In genomic region chrX:30296408-30297254, GRCh38 we compare ENCODE assay signal across 21 cellular contexts. TPM values are rescaled to one million over a fixed set of nuclear protein-coding genes. Genes with fewer than 3 reads are reported as not detected.
DNase-seq lines count a peak whose midpoint lies in the region; ATAC-seq, FAIRE-seq and TF ChIP-seq lines count a peak whose summit lies in the region.
"Had no signal": no experiment of that assay in that cellular context is flagged by ENCODE, and none has a peak within 500 bp of the region (broad histone marks: within the 10 kb centered on the region; RNA-seq: fewer than 3 reads in every experiment).

No MANE protein-coding gene starts in this region.

- SMC1A ChIA-PET in GM12878 (lab: Charles Lee; ENCODE audit: uncharacterized antibody, unreplicated experiment): no interaction called here

- TF ChIP-seq EP300 in GM12878 (IDR thresholded peaks at IDR 0.05; ENCODE audit: borderline replicate concordance in 1 of 2, control insufficient read depth in 1 of 2, low read depth in 2 of 2, low read length in 2 of 2): no peak

- no peaks in the 10 kb centered on the region for H4K20me1 ChIP-seq in GM12878 (ENCODE audit: control insufficient read depth, insufficient read depth)
- H4K20me1 ChIP-seq: BLaER1 had no signal

- TF ChIP-seq POLR2A in GM12878 (IDR thresholded peaks at IDR 0.05; ENCODE audit: low read depth, low read length): no peak

- H3K36me3 Mint-ChIP-seq in CD8-positive, alpha-beta T cell: no peaks in the 10 kb centered on the region
- H3K36me3 Mint-ChIP-seq: CD8-positive, alpha-beta memory T cell had no signal

- CTCF ChIA-PET in GM12878 (lab: Yijun Ruan, JAX): no interaction called here
- CTCF ChIA-PET in CD8-positive, alpha-beta T cell (lab: Charles Lee): no interaction called here

- no peak for TF ChIP-seq CTCF in GM12865 (IDR thresholded peaks at IDR 0.05; ENCODE audit: insufficient read depth, low read depth, low read length, missing control alignments)
- no peak for TF ChIP-seq CTCF in GM12878 (IDR thresholded peaks at IDR 0.05 in 2 of 3, conservative IDR thresholded peaks at IDR 0.05 in 1 of 3; ENCODE audit: control insufficient read depth in 2 of 3, extremely low read depth in 1 of 3, insufficient read depth in 1 of 3, low read depth in 3 of 3, low read length in 3 of 3)
- no peak for TF ChIP-seq CTCF in CD8-positive, alpha-beta T cell (IDR thresholded peaks at IDR 0.05)
- TF ChIP-seq CTCF in right atrium auricular region (IDR thresholded peaks at IDR 0.05): no peak

- no peaks in the 10 kb centered on the region for H3K9me3 Mint-ChIP-seq in CD8-positive, alpha-beta T cell
- H3K9me3 Mint-ChIP-seq: HFFc6 had no signal

- H3K27me3 ChIP-seq in GM12878 (replicated peaks in 1 of 2; ENCODE audit: control insufficient read depth in 2 of 2, insufficient read depth in 2 of 2, low read length in 1 of 2) (no peaks in the 10 kb centered on the region; a peak in 1 of 4 replicates), right atrium auricular region (no peaks in the 10 kb centered on the region)
- no peaks in the 10 kb centered on the region for H3K27me3 ChIP-seq in CD8-positive, alpha-beta T cell (ENCODE audit: insufficient read depth, low read length)
- H3K27me3 ChIP-seq: BLaER1 had no signal

- no peak overlapping the region for H2AFZ ChIP-seq in GM12878 (ENCODE audit: control insufficient read depth, low read depth, low read length)

- H3K4me3 ChIP-seq in GM12865 (ENCODE audit: low read depth, low read length) (no peak overlapping the region), GM12878 (no peak overlapping the region), right atrium auricular region (no peak overlapping the region)
- no peak overlapping the region for H3K4me3 ChIP-seq in CD8-positive, alpha-beta T cell (ENCODE audit: low read depth, low read length)
- H3K4me3 ChIP-seq: BLaER1 had no signal

- peak; percentile 70 for ATAC-seq in GM21717 (IDR thresholded peaks at IDR 0.05; ENCODE audit: unreplicated experiment)
- peak; percentile 48 for ATAC-seq in HG03565 (IDR thresholded peaks at IDR 0.05; ENCODE audit: unreplicated experiment)
- ATAC-seq in GM12878: peak; percentile 55
- ATAC-seq in GM18858 (IDR thresholded peaks at IDR 0.05; ENCODE audit: unreplicated experiment): no peak
- no peak for ATAC-seq in CD8-positive, alpha-beta T cell
- ATAC-seq: HepG2, Right ventricle myocardium inferior had no signal

- no peak overlapping the region for H3K27ac Mint-ChIP-seq in CD8-positive, alpha-beta T cell
- H3K27ac Mint-ChIP-seq: CD8-positive, alpha-beta memory T cell; HFFc6 had no signal

- no peaks in the 10 kb centered on the region for H3K79me2 ChIP-seq in GM12878 (ENCODE audit: control insufficient read depth, insufficient read depth, low read length)

- FAIRE-seq in GM12878 (lab: Jason Lieb, UNC): no peak
- FAIRE-seq: HepG2 had no signal

- intact Hi-C loops in GM12878 (cut with micrococcal nuclease; ENCODE audit: unreplicated experiment): no loop called here
- intact Hi-C loops in CD8-positive, alpha-beta T cell (cut with DNase I, micrococcal nuclease): no loop called here

- 14% methylated on average over 5 of the region's 5 CpGs for WGBS in GM12878 (ENCODE audit: insufficient coverage, insufficient replicate concordance, low lambda C conversion rate, missing lambda C conversion rate)

- H3K27ac ChIP-seq in GM12878 (ENCODE audit: control insufficient read depth, insufficient read depth) (no peak overlapping the region), right atrium auricular region (no peak overlapping the region)
- no peak overlapping the region for H3K27ac ChIP-seq in CD8-positive, alpha-beta T cell (ENCODE audit: low read depth, low read length)
- H3K27ac ChIP-seq: BLaER1 had no signal

- no TSS peak for BruUV-seq in GM12878 (replicated peaks; lab: Mats Ljungman, UMichigan)

- no peaks in the 10 kb centered on the region for H3K4me1 Mint-ChIP-seq in CD8-positive, alpha-beta T cell (ENCODE audit: low read depth)
- H3K4me1 Mint-ChIP-seq: CD8-positive, alpha-beta memory T cell had no signal

- H3K36me3 ChIP-seq in GM12878 (ENCODE audit: control insufficient read depth in 2 of 2, insufficient read depth in 2 of 2, low read length in 1 of 2) (no peaks in the 10 kb centered on the region), right atrium auricular region (no peaks in the 10 kb centered on the region)
- H3K36me3 ChIP-seq in CD8-positive, alpha-beta T cell (ENCODE audit: insufficient read depth, low read length): no peaks in the 10 kb centered on the region
- H3K36me3 ChIP-seq: BLaER1 had no signal

- H3K4me3 Mint-ChIP-seq in CD8-positive, alpha-beta T cell: no peak overlapping the region
- H3K4me3 Mint-ChIP-seq: CD8-positive, alpha-beta memory T cell; HFFc6 had no signal

- TF ChIP-seq RAD21 in GM12878 (IDR thresholded peaks at IDR 0.05; ENCODE audit: insufficient read depth, low read depth, low read length): no peak

- POLR2A ChIA-PET in GM12878 (lab: Charles Lee): no interaction called here
- POLR2A ChIA-PET in CD8-positive, alpha-beta T cell (lab: Charles Lee): no interaction called here

- no peaks in the 10 kb centered on the region for H3K4me1 ChIP-seq in GM12878 (ENCODE audit: control insufficient read depth, insufficient read depth, low read length)
- H3K4me1 ChIP-seq in CD8-positive, alpha-beta T cell (ENCODE audit: insufficient read depth, low read length): no peaks in the 10 kb centered on the region
- no peaks in the 10 kb centered on the region for H3K4me1 ChIP-seq in right atrium auricular region
- H3K4me1 ChIP-seq: BLaER1 had no signal

- H3K9me3 ChIP-seq in GM12878 (replicated peaks; ENCODE audit: control insufficient read depth, insufficient read depth, low read length) (no peaks in the 10 kb centered on the region), right atrium auricular region (no peaks in the 10 kb centered on the region)
- H3K9me3 ChIP-seq in CD8-positive, alpha-beta T cell (ENCODE audit: low read length): no peaks in the 10 kb centered on the region
- H3K9me3 ChIP-seq: SK-N-SH had no signal

- peaks cover 2% of the 10 kb centered on the region for H3K27me3 Mint-ChIP-seq in CD8-positive, alpha-beta T cell (ENCODE audit: low read depth)
- H3K27me3 Mint-ChIP-seq: CD8-positive, alpha-beta memory T cell had no signal

- no peak overlapping the region for H3K9ac ChIP-seq in GM12878 (ENCODE audit: control insufficient read depth, insufficient read depth, low read length)
- H3K9ac ChIP-seq: BLaER1, SK-N-SH had no signal

- DNase-seq in GM12865 (ENCODE audit: low read depth) (peak; percentile 12), GM12878 (ENCODE audit: low read depth, low spot score) (no peak), right atrium auricular region (ENCODE audit: low spot score) (no peak)
- DNase-seq in CD8-positive, alpha-beta T cell: no peak
- DNase-seq: CD8-positive, alpha-beta memory T cell; H7; HFFc6; KBM-7; MV-4-11; NCI-H187 treated with DMSO at 0.1 percent for 48 hours; NCI-H526; SK-N-SH; T-helper 1 cell; T-helper 9 cell had no signal

- RAD21 ChIA-PET in GM12878 (lab: Charles Lee; ENCODE audit: unreplicated experiment): no interaction called here

- in situ Hi-C loops in GM12878 (cut with MboI): no loop called here

- no peak overlapping the region for H3K4me2 ChIP-seq in GM12878 (ENCODE audit: control insufficient read depth, insufficient read depth)
- H3K4me2 ChIP-seq: BLaER1, SK-N-SH had no signal

RNA-seq across cellular contexts. Expression of gene NR0B1, which starts 12.6 kb away (rescaled TPM):
- not detected in 2 replicates for total RNA-seq in GM12878 (2013; cell fraction: nucleolus; rRNA removed)
- total RNA-seq in GM12878 (2014; rRNA removed) (not detected in 2 replicates), GM12878 (2014; rRNA removed; fragmentation: Illumina TruSeq; extraction: Trizol) (not detected in 2 replicates), GM12878 (2021) (not detected in 2 replicates), right atrium auricular region (not detected)
- not detected for polyA plus RNA-seq in GM12878 (2011; ENCODE audit: low read depth)
- polyA plus RNA-seq in GM12878 (2011; rRNA removed) (not detected in 2 replicates), GM12878 (2014; fragmentation: Illumina TruSeq; extraction: Trizol) (not detected in 2 replicates), GM12878 (2014; fragmentation: Nextera tagmentation; extraction: Ambion mirVana) (not detected), GM12878 (2014; rRNA removed) (not detected in 2 replicates), GM12878 (2016; fragmentation: Nextera tagmentation; extraction: Ambion mirVana) (not detected)
- not detected in 2 replicates for polyA plus RNA-seq in GM12878 (2011; cell fraction: cytosol; rRNA removed)
- polyA plus RNA-seq in GM12878 (2011; cell fraction: nucleus; rRNA removed): not detected in 2 replicates
- not detected in 2 replicates for polyA plus RNA-seq in GM12878 (2012)
- not detected in 2 replicates for polyA minus RNA-seq in GM12878 (2011; rRNA and poly(A)+ RNA removed)
- not detected in 2 replicates for polyA minus RNA-seq in GM12878 (2011; cell fraction: cytosol; rRNA and poly(A)+ RNA removed)
- polyA minus RNA-seq in GM12878 (2011; cell fraction: nucleus; rRNA and poly(A)+ RNA removed): not detected in 2 replicates
- total RNA-seq in CD8-positive, alpha-beta T cell: not detected
- total RNA-seq: CD8-positive, alpha-beta memory T cell; HepG2; HFFc6; Right ventricle myocardium inferior had no signal
- polyA plus RNA-seq: CD8-positive, alpha-beta memory T cell; HepG2 had no signal

RNA-seq across cellular contexts. Expression of gene MAGEB1, which starts 49.7 kb away (rescaled TPM):
- total RNA-seq in GM12878 (2013; cell fraction: nucleolus; rRNA removed): not detected in 2 replicates
- total RNA-seq in GM12878 (2014; rRNA removed) (not detected in 2 replicates), GM12878 (2014; rRNA removed; fragmentation: Illumina TruSeq; extraction: Trizol) (not detected in 2 replicates), GM12878 (2021) (not detected in 2 replicates), right atrium auricular region (not detected)
- polyA plus RNA-seq in GM12878 (2011; ENCODE audit: low read depth): not detected
- polyA plus RNA-seq in GM12878 (2011; rRNA removed) (0.04 and 0.06 TPM in 2 replicates), GM12878 (2014; fragmentation: Illumina TruSeq; extraction: Trizol) (not detected in 2 replicates), GM12878 (2014; fragmentation: Nextera tagmentation; extraction: Ambion mirVana) (not detected), GM12878 (2014; rRNA removed) (0.06 TPM in 1 of 2 replicates, not detected in the other), GM12878 (2016; fragmentation: Nextera tagmentation; extraction: Ambion mirVana) (not detected)
- 0.07 TPM in 1 of 2 replicates, not detected in the other for polyA plus RNA-seq in GM12878 (2011; cell fraction: cytosol; rRNA removed)
- polyA plus RNA-seq in GM12878 (2011; cell fraction: nucleus; rRNA removed): not detected in 2 replicates
- not detected in 2 replicates for polyA plus RNA-seq in GM12878 (2012)
- 0.10 TPM in 1 of 2 replicates, not detected in the other for polyA minus RNA-seq in GM12878 (2011; rRNA and poly(A)+ RNA removed)
- not detected in 2 replicates for polyA minus RNA-seq in GM12878 (2011; cell fraction: cytosol; rRNA and poly(A)+ RNA removed)
- polyA minus RNA-seq in GM12878 (2011; cell fraction: nucleus; rRNA and poly(A)+ RNA removed): not detected in 2 replicates
- not detected for total RNA-seq in CD8-positive, alpha-beta T cell
- total RNA-seq: A673; CD8-positive, alpha-beta memory T cell; HepG2; HFFc6; Right ventricle myocardium inferior had no signal
- polyA plus RNA-seq: CD8-positive, alpha-beta memory T cell; HepG2 had no signal

RNA-seq across cellular contexts. Expression of gene MAGEB4, which starts 54.8 kb away (rescaled TPM):
- 0.17 TPM in 1 of 2 replicates, not detected in the other for total RNA-seq in GM12878 (2013; cell fraction: nucleolus; rRNA removed)
- not detected in 2 replicates for total RNA-seq in GM12878 (2014; rRNA removed)
- total RNA-seq in GM12878 (2014; rRNA removed; fragmentation: Illumina TruSeq; extraction: Trizol): not detected in 2 replicates
- total RNA-seq in GM12878 (2021): not detected in 2 replicates
- not detected for polyA plus RNA-seq in GM12878 (2011; ENCODE audit: low read depth)
- not detected in 2 replicates for polyA plus RNA-seq in GM12878 (2011; rRNA removed)
- not detected in 2 replicates for polyA plus RNA-seq in GM12878 (2011; cell fraction: cytosol; rRNA removed)
- polyA plus RNA-seq in GM12878 (2011; cell fraction: nucleus; rRNA removed): not detected in 2 replicates
- not detected in 2 replicates for polyA plus RNA-seq in GM12878 (2012)
- 0.04 TPM in 1 of 2 replicates, not detected in the other for polyA plus RNA-seq in GM12878 (2014; fragmentation: Illumina TruSeq; extraction: Trizol)
- polyA plus RNA-seq in GM12878 (2014; fragmentation: Nextera tagmentation; extraction: Ambion mirVana): not detected
- not detected in 2 replicates for polyA plus RNA-seq in GM12878 (2014; rRNA removed)
- not detected for polyA plus RNA-seq in GM12878 (2016; fragmentation: Nextera tagmentation; extraction: Ambion mirVana)
- polyA minus RNA-seq in GM12878 (2011; rRNA and poly(A)+ RNA removed): not detected in 2 replicates
- not detected in 2 replicates for polyA minus RNA-seq in GM12878 (2011; cell fraction: cytosol; rRNA and poly(A)+ RNA removed)
- polyA minus RNA-seq in GM12878 (2011; cell fraction: nucleus; rRNA and poly(A)+ RNA removed): not detected in 2 replicates
- not detected for total RNA-seq in CD8-positive, alpha-beta T cell
- not detected for total RNA-seq in right atrium auricular region
- total RNA-seq: A673; CD8-positive, alpha-beta memory T cell; H7; HepG2; HFFc6; Right ventricle myocardium inferior had no signal
- polyA plus RNA-seq: CD8-positive, alpha-beta memory T cell; HepG2; SK-N-SH had no signal

Comparison
In these comparisons a context has a peak if more than half of its experiments do, and no peak if none do; other contexts are left out.
1. ATAC-seq: peak in GM21717 (single experiment), HG03565 (single experiment) and GM12878 (single experiment); none in GM18858 (single experiment) and CD8-positive, alpha-beta T cell (single experiment).